In the genomic region with DNA sequence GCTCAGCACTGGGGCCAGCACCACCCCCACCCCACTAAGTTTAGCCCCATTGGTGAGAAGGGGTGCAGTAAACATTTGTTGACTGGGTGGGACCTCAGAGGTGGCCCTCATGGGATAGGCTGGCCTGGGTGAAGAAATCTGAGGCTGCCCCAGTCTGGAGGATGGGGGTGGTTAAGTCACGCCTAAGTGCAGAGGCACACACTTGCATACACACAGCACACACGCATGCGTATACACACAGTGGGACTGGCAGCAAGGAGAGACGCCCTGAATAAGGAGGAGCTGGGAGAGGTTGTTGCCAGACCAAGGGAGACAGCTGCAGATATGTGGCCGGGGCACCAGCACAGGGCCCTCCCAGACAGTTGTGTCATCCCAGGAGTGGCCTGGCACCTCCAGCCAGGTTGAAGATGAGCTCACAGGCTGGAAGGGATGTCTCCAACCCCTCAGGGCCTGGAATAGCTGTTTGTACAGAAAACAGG, we compare ENCODE assay signal across 9 cellular contexts. TPM values are rescaled to one million over a fixed set of nuclear protein-coding genes. Genes with fewer than 3 reads are reported as not detected.
DNase-seq lines count a peak whose midpoint lies in the region; ATAC-seq and TF ChIP-seq lines count a peak whose summit lies in the region.
"Had no signal": no experiment of that assay in that cellular context is flagged by ENCODE, and none has a peak within 500 bp of the region (broad histone marks: within the 10 kb centered on the region; RNA-seq: fewer than 3 reads in every experiment).

No MANE protein-coding gene starts in this region.

- no peak overlapping the region for H3K4me3 Mint-ChIP-seq in Caco-2 (ENCODE audit: unreplicated experiment)

- H3K79me1 ChIP-seq in neuronal stem cell (ENCODE audit: low read depth, low read length), result peaks cover 25% of the 10 kb centered on the region

- peaks cover 34% of the 10 kb centered on the region for H3K4me1 Mint-ChIP-seq in Caco-2 (ENCODE audit: low read depth, unreplicated experiment)

- no peak overlapping the region for H3K4ac ChIP-seq in neuronal stem cell (ENCODE audit: low read length)

- no CpG with 5 or more reads among the region's 5 CpGs for WGBS in neuronal stem cell (ENCODE audit: extremely low coverage in 2 of 2, insufficient read length in 2 of 2, insufficient replicate concordance in 1 of 2), 2 donors

- H3K9ac ChIP-seq in neuronal stem cell (ENCODE audit: low read depth, low read length, poor library complexity), result peak overlapping the region; percentile 63

- H4K8ac ChIP-seq in neuronal stem cell (ENCODE audit: low read depth, low read length), result no peak overlapping the region

- H3K4me3 ChIP-seq in Caco-2 (ENCODE audit: low read depth, low read length) (no peak overlapping the region), RWPE2 (ENCODE audit: severe bottlenecking) (no peak overlapping the region), fibroblast of pulmonary artery (replicated peaks; ENCODE audit: low read depth, low read length) (no peak overlapping the region), neuronal stem cell (ENCODE audit: low read length in 2 of 2) (peak overlapping the region in 1 of 2 donors; percentile 4)

- no TSS peak for BruUV-seq in Caco-2 (replicated peaks; lab: Mats Ljungman, UMichigan)

- H3K18ac ChIP-seq in neuronal stem cell (ENCODE audit: low read length), result peak overlapping the region; percentile 76

- H2BK12ac ChIP-seq in neuronal stem cell (ENCODE audit: low read length), result peak overlapping the region; percentile 92

- no peak overlapping the region for H2AFZ ChIP-seq in neuronal stem cell (ENCODE audit: low read length)

- H2AK5ac ChIP-seq in neuronal stem cell (ENCODE audit: low read depth, low read length), result peak overlapping the region; percentile 77

- CTCF ChIA-PET in Caco-2 (lab: Charles Lee), result interaction anchor here (1.0 to 2.1 kb wide), 2 partner anchors 21 to 55 kb away, joined by 4 to 8 read pairs; no protein-coding TSS in a partner anchor

- H3K4me1 ChIP-seq in Caco-2 (peaks cover 41% of the 10 kb centered on the region), RWPE2 (ENCODE audit: insufficient read depth, poor library complexity, severe bottlenecking) (peaks cover 54% of the 10 kb centered on the region), neuronal stem cell (ENCODE audit: control insufficient read depth in 2 of 2, insufficient read depth in 1 of 2, low read depth in 1 of 2, low read length in 2 of 2) (peaks cover 60 to 73% of the 10 kb centered on the region in 2 donors)

- H2BK5ac ChIP-seq in neuronal stem cell (ENCODE audit: low read length), result peak overlapping the region; percentile 67

- H3K27me3 ChIP-seq in Caco-2 (replicated peaks; ENCODE audit: control insufficient read depth, insufficient read depth, low read length) (no peaks in the 10 kb centered on the region), RWPE2 (ENCODE audit: insufficient read depth, poor library complexity, severe bottlenecking) (no peaks in the 10 kb centered on the region), neuronal stem cell (ENCODE audit: control insufficient read depth in 3 of 3, insufficient read depth in 3 of 3, low read depth in 1 of 3, low read length in 3 of 3) (no peaks in the 10 kb centered on the region)

- H3K27ac Mint-ChIP-seq in Caco-2 (ENCODE audit: unreplicated experiment), result peak overlapping the region; percentile 51

- H3K23ac ChIP-seq in neuronal stem cell (ENCODE audit: low read depth, low read length, poor library complexity), result peak overlapping the region; percentile 25

- no peak for DNase-seq in Caco-2
- DNase-seq in RWPE2 (ENCODE audit: low spot score), result peak; percentile 69
- DNase-seq in fibroblast of pulmonary artery (ENCODE audit: low read depth), result peak; percentile 68
- DNase-seq in neuronal stem cell (ENCODE audit: low spot score), result no peak
- no peak for DNase-seq in amygdala (lab: John Stamatoyannopoulos, UW)
- DNase-seq in NOMO-1 treated with dmso at 0.1 percent for 144 hours (lab: John Stamatoyannopoulos, UW; ENCODE audit: unreplicated experiment), result no peak
- no peak for DNase-seq in NK-92 treated with Interleukin-12 subunit alpha and Interleukin-12 subunit beta, amount 100 ng/mL, for 24 hours (lab: John Stamatoyannopoulos, UW)
- DNase-seq: NCI-H1694 had no signal

- H4K91ac ChIP-seq in neuronal stem cell (ENCODE audit: low read depth, low read length, poor library complexity), result peak overlapping the region; percentile 76

- peak overlapping the region; percentile 57 for H3K14ac ChIP-seq in neuronal stem cell (ENCODE audit: low read length)

- TF ChIP-seq CTCF in Caco-2 (IDR thresholded peaks at IDR 0.05; ENCODE audit: insufficient read depth in 1 of 2, low read depth in 1 of 2, low read length in 1 of 2, severe bottlenecking in 1 of 2, unreplicated experiment in 1 of 2), result no peak
- TF ChIP-seq CTCF in RWPE2 (IDR thresholded peaks at IDR 0.05; ENCODE audit: poor library complexity, severe bottlenecking), result no peak
- TF ChIP-seq CTCF in fibroblast of pulmonary artery (IDR thresholded peaks at IDR 0.05; ENCODE audit: low read length, missing control alignments), result no peak

- H3K4me2 ChIP-seq in neuronal stem cell (ENCODE audit: insufficient read depth, low read length, poor library complexity, severe bottlenecking), result no peak overlapping the region

- H3K27ac ChIP-seq in RWPE2 (ENCODE audit: poor library complexity, severe bottlenecking), result peak overlapping the region; percentile 94
- H3K27ac ChIP-seq in neuronal stem cell (replicated peaks; ENCODE audit: low read length), result peak overlapping the region; percentile 88

- ATAC-seq in RWPE2 (ENCODE audit: low read depth), result peak; percentile 44
- ATAC-seq in HG02852 (IDR thresholded peaks at IDR 0.05; ENCODE audit: unreplicated experiment), result no peak

- H3K36me3 ChIP-seq in Caco-2 (ENCODE audit: control insufficient read depth, insufficient read depth, low read length), result no peaks in the 10 kb centered on the region
- H3K36me3 ChIP-seq in RWPE2 (ENCODE audit: low read depth), result peaks cover 4% of the 10 kb centered on the region; the same call in 1 of the 2 replicates
- peaks cover 0 to 13% of the 10 kb centered on the region in 2 donors for H3K36me3 ChIP-seq in neuronal stem cell (replicated peaks in 1 of 2; ENCODE audit: control insufficient read depth in 2 of 2, insufficient read depth in 2 of 2, low read length in 2 of 2)

- H3K9me3 ChIP-seq in Caco-2 (no peaks in the 10 kb centered on the region), RWPE2 (ENCODE audit: severe bottlenecking) (no peaks in the 10 kb centered on the region), neuronal stem cell (replicated peaks in 1 of 2; ENCODE audit: control insufficient read depth in 2 of 2, insufficient read depth in 1 of 2, low read depth in 1 of 2, low read length in 2 of 2) (no peaks in the 10 kb centered on the region)

- peak overlapping the region; percentile 46 for H2BK15ac ChIP-seq in neuronal stem cell (ENCODE audit: low read length)

- no peaks in the 10 kb centered on the region for H3K9me3 Mint-ChIP-seq in Caco-2 (ENCODE audit: unreplicated experiment)

- peaks cover 33% of the 10 kb centered on the region for H3K36me3 Mint-ChIP-seq in Caco-2 (ENCODE audit: insufficient read depth, unreplicated experiment)

- H2BK120ac ChIP-seq in neuronal stem cell (ENCODE audit: low read depth, low read length), result no peak overlapping the region

- POLR2A ChIA-PET in Caco-2 (lab: Charles Lee), result no interaction called here

- intact Hi-C loops in Caco-2 (cut with micrococcal nuclease; ENCODE audit: unreplicated experiment), result loop anchor here (5.0 kb wide), 1 partner anchor 133 kb away; no protein-coding TSS in a partner anchor

- H3K27me3 Mint-ChIP-seq in Caco-2 (ENCODE audit: insufficient read depth, unreplicated experiment), result no peaks in the 10 kb centered on the region

RNA-seq across cellular contexts. Expression of a gene that starts 3.0 kb away (rescaled TPM):
- total RNA-seq in Caco-2 (2022), result 94.0 and 95.5 TPM in 2 replicates
- polyA plus RNA-seq in neuronal stem cell (2013, experiment 1 of 2), result 43.7 TPM
- 43.2 TPM for polyA plus RNA-seq in neuronal stem cell (2013, experiment 2 of 2)

RNA-seq across cellular contexts. Expression of a gene that starts 35.6 kb away (rescaled TPM):
- not detected in 2 replicates for total RNA-seq in Caco-2 (2022)
- polyA plus RNA-seq in neuronal stem cell (2013, experiment 1 of 2), result 0.06 TPM
- polyA plus RNA-seq in neuronal stem cell (2013, experiment 2 of 2), result 0.06 TPM

RNA-seq across cellular contexts. Expression of a gene that starts 47.4 kb away (rescaled TPM):
- not detected in 2 replicates for total RNA-seq in Caco-2 (2022)
- polyA plus RNA-seq in neuronal stem cell (2013, experiment 1 of 2), result not detected
- polyA plus RNA-seq in neuronal stem cell (2013, experiment 2 of 2), result 0.01 TPM

Comparison
In these comparisons a context has a peak if more than half of its experiments do, and no peak if none do; other contexts are left out.
1. DNase-seq: peak in RWPE2 (single experiment) and fibroblast of pulmonary artery (single experiment); none in Caco-2 (0 of 2), neuronal stem cell (single experiment), amygdala (0 of 56), NOMO-1 treated with dmso at 0.1 percent for 144 hours (single experiment) and NK-92 treated with Interleukin-12 subunit alpha and Interleukin-12 subunit beta, amount 100 ng/mL, for 24 hours (single experiment).